ENCODE assay signal across 15 cellular contexts in the genomic region with DNA sequence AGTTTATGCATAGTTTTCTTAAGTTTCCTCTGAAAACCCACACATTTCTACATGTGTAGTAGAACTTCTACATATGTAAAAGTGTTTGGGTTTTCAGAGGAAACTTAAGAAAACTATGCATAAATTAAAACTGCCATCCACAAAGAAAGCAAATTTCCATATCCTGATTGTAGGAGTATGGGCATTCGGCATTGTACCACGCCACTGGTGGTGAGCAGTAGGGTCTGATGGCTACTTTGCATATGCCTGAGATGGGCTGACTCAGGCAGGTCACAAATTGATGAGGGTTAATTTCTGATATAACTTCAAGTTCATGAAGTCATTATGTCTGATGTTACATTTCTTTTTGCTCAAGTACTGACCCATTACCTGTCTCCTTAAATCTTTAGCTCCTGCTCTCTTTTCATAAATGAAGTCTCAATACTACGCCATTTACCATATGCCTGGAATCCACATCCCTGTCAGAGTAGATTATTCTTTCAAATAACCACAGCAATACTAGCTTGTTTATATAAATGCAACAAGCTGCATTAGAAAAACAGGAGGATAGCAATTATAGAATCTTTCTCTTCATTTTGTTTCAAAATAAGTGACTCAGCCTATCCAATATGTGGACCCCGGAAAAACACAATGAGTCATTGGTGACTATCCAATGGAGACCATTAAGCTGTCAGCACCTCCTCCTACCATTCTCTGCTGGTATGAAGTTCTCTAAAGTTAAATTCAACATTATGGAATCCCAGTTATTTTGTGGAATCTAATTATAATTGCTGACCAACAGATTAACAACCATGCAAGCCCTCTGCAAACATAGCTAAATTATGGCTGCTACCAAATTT.
DNase-seq lines count a peak whose midpoint lies in the region; ATAC-seq, FAIRE-seq and TF ChIP-seq lines count a peak whose summit lies in the region.
"Had no signal": no experiment of that assay in that cellular context is flagged by ENCODE, and none has a peak within 500 bp of the region (broad histone marks: within the 10 kb centered on the region; RNA-seq: fewer than 3 reads in every experiment).

No MANE protein-coding gene starts in this region.

- H3K27me3 Mint-ChIP-seq in activated CD4-positive, alpha-beta memory T cell treated with anti-CD3 and anti-CD28 coated beads, Interleukin-2, amount 10 ng/mL, durations not matched to agents 7 days and 5 days: peaks cover 2% of the 10 kb centered on the region
- H3K27me3 Mint-ChIP-seq: T-helper 17 cell had no signal

- H3K36me3 Mint-ChIP-seq in activated CD4-positive, alpha-beta memory T cell treated with anti-CD3 and anti-CD28 coated beads, Interleukin-2, amount 10 ng/mL, durations not matched to agents 7 days and 5 days (ENCODE audit: low read depth): no peaks in the 10 kb centered on the region
- H3K36me3 Mint-ChIP-seq: activated CD4-positive, alpha-beta memory T cell treated with anti-CD3 and anti-CD28 coated beads for 36 hours had no signal

- no peak for TF ChIP-seq RAD21 in A549 (conservative IDR thresholded peaks at IDR 0.05 in 1 of 2, IDR thresholded peaks at IDR 0.05 in 1 of 2)

- CTCF ChIA-PET in A549 (lab: Yijun Ruan, JAX): no interaction called here
- CTCF ChIA-PET in activated CD4-positive, alpha-beta memory T cell treated with anti-CD3 and anti-CD28 coated beads, Interleukin-2, amount 10 ng/mL, durations not matched to agents 7 days and 5 days (lab: Charles Lee): no interaction called here

- TF ChIP-seq EP300 in A549 (IDR thresholded peaks at IDR 0.05): no peak

- POLR2A ChIA-PET in A549 (lab: Yijun Ruan, JAX): no interaction called here
- POLR2A ChIA-PET in activated CD4-positive, alpha-beta memory T cell treated with anti-CD3 and anti-CD28 coated beads, Interleukin-2, amount 10 ng/mL, durations not matched to agents 7 days and 5 days (lab: Charles Lee): no interaction called here

- H3K27ac Mint-ChIP-seq in activated CD4-positive, alpha-beta memory T cell treated with anti-CD3 and anti-CD28 coated beads, Interleukin-2, amount 10 ng/mL, durations not matched to agents 7 days and 5 days: no peak overlapping the region
- H3K27ac Mint-ChIP-seq: activated CD4-positive, alpha-beta memory T cell treated with anti-CD3 and anti-CD28 coated beads for 36 hours; T-helper 17 cell had no signal

- DNase-seq in A549 (ENCODE audit: low read depth in 1 of 2, low spot score in 1 of 2) (no peak), HFF-Myc (ENCODE audit: extremely low read depth, low read depth) (peak; percentile 94), amniotic epithelial cell (ENCODE audit: low read depth) (peak; percentile 87), foreskin fibroblast (peak; percentile 95 to 97)
- no peak for DNase-seq in activated CD4-positive, alpha-beta memory T cell treated with anti-CD3 and anti-CD28 coated beads, Interleukin-2, amount 10 ng/mL, durations not matched to agents 7 days and 5 days
- DNase-seq: activated CD4-positive, alpha-beta memory T cell treated with anti-CD3 and anti-CD28 coated beads for 36 hours; activated naive CD4-positive, alpha-beta T cell treated with Interleukin-2 at 50 U/mL for 16 hours; left ventricle myocardium superior; MM.1S; nucleus accumbens; T-helper 17 cell had no signal

- no peaks in the 10 kb centered on the region for H3K9me3 ChIP-seq in A549

- peaks cover 19% of the 10 kb centered on the region; the same call in 2 of the 3 replicates for H3K4me1 ChIP-seq in A549

- no peak overlapping the region for H3K4me2 ChIP-seq in A549

- no peak overlapping the region for H3K27ac ChIP-seq in A549

- no peak for TF ChIP-seq POLR2A in A549 (IDR thresholded peaks at IDR 0.05; ENCODE audit: low read length)

- WGBS in A549 (ENCODE audit: missing lambda C conversion rate): 73% methylated on average over 4 of the region's 4 CpGs

- ATAC-seq in A549 (peak in 1 of 2 experiments; percentile 35; a peak in 1 of 6 replicates), GM18517 (IDR thresholded peaks at IDR 0.05; ENCODE audit: unreplicated experiment) (no peak), HG03045 (IDR thresholded peaks at IDR 0.05; ENCODE audit: unreplicated experiment) (no peak), HG02885 (IDR thresholded peaks at IDR 0.05; ENCODE audit: poor library complexity, unreplicated experiment) (no peak)
- ATAC-seq: left ventricle myocardium superior, T-helper 17 cell had no signal

- H3K4me3 ChIP-seq in A549 (no peak overlapping the region), HFF-Myc (replicated peaks; ENCODE audit: low read depth, low read length) (no peak overlapping the region), foreskin fibroblast (ENCODE audit: low read depth in 1 of 2, low read length in 2 of 2) (no peak overlapping the region)

- H3K4me3 Mint-ChIP-seq in activated CD4-positive, alpha-beta memory T cell treated with anti-CD3 and anti-CD28 coated beads, Interleukin-2, amount 10 ng/mL, durations not matched to agents 7 days and 5 days: no peak overlapping the region
- H3K4me3 Mint-ChIP-seq: activated CD4-positive, alpha-beta memory T cell treated with anti-CD3 and anti-CD28 coated beads for 36 hours; T-helper 17 cell had no signal

- H3K9me3 Mint-ChIP-seq in activated CD4-positive, alpha-beta memory T cell treated with anti-CD3 and anti-CD28 coated beads, Interleukin-2, amount 10 ng/mL, durations not matched to agents 7 days and 5 days: no peaks in the 10 kb centered on the region

- TF ChIP-seq CTCF in A549 (IDR thresholded peaks at IDR 0.05) (no peak), HFF-Myc (IDR thresholded peaks at IDR 0.05; ENCODE audit: low read depth, low read length, missing control alignments) (no peak), foreskin fibroblast (IDR thresholded peaks at IDR 0.05; ENCODE audit: low read depth, low read length) (no peak)

- no peak for FAIRE-seq in A549 (lab: Jason Lieb, UNC)
- FAIRE-seq: urothelium cell line had no signal

- H3K4me1 Mint-ChIP-seq in activated CD4-positive, alpha-beta memory T cell treated with anti-CD3 and anti-CD28 coated beads, Interleukin-2, amount 10 ng/mL, durations not matched to agents 7 days and 5 days: no peaks in the 10 kb centered on the region
- H3K4me1 Mint-ChIP-seq: T-helper 17 cell had no signal

TF ChIP-seq in A549, 52 proteins besides CTCF, POLR2A, EP300 and RAD21:
- no peak for TF ChIP-seq TP53 (CRISPR knock-in tag; IDR thresholded peaks at IDR 0.05)
- no peak for TF ChIP-seq FOSL2 (IDR thresholded peaks at IDR 0.05)
- peak; percentile 58 for TF ChIP-seq FOSL2 (CRISPR knock-in tag; IDR thresholded peaks at IDR 0.05)
TF ChIP-seq in A549: peak in this region for 1.

Comparison
In these comparisons a context has a peak if more than half of its experiments do, and no peak if none do; other contexts are left out.
1. DNase-seq: peak in HFF-Myc (single experiment), amniotic epithelial cell (single experiment) and foreskin fibroblast (2 of 2); none in A549 (0 of 2) and activated CD4-positive, alpha-beta memory T cell treated with anti-CD3 and anti-CD28 coated beads, Interleukin-2, amount 10 ng/mL, durations not matched to agents 7 days and 5 days (single experiment).